Comparison of ENCODE assay signal across 9 cellular contexts in genomic region chr5:150513375-150514309, GRCh38. TPM values are rescaled to one million over a fixed set of nuclear protein-coding genes. Genes with fewer than 3 reads are reported as not detected.
DNase-seq lines count a peak whose midpoint lies in the region; ATAC-seq and TF ChIP-seq lines count a peak whose summit lies in the region.
"Had no signal": no experiment of that assay in that cellular context is flagged by ENCODE, and none has a peak within 500 bp of the region (broad histone marks: within the 10 kb centered on the region; RNA-seq: fewer than 3 reads in every experiment).

No MANE protein-coding gene starts in this region.

- H3K36me3 Mint-ChIP-seq in activated naive CD8-positive, alpha-beta T cell treated with anti-CD3 and anti-CD28 coated beads for 36 hours, result no peaks in the 10 kb centered on the region
- no peaks in the 10 kb centered on the region for H3K36me3 Mint-ChIP-seq in activated naive CD8-positive, alpha-beta T cell treated with anti-CD3 and anti-CD28 coated beads, Interleukin-2, amount 50 U/mL, for 24 hours (ENCODE audit: low read depth)

- no peaks in the 10 kb centered on the region for H3K9me3 Mint-ChIP-seq in activated naive CD8-positive, alpha-beta T cell treated with anti-CD3 and anti-CD28 coated beads for 36 hours
- no peaks in the 10 kb centered on the region for H3K9me3 Mint-ChIP-seq in activated naive CD8-positive, alpha-beta T cell treated with anti-CD3 and anti-CD28 coated beads, Interleukin-2, amount 50 U/mL, for 24 hours
- H3K9me3 Mint-ChIP-seq: T-helper 1 cell treated with Interleukin-12 subunit alpha and Interleukin-12 subunit beta and Interleukin-4 antibody, amounts not matched to agents 30 μg/mL and 1 μg/mL, for 36 hours had no signal

- H3K27ac Mint-ChIP-seq in activated naive CD8-positive, alpha-beta T cell treated with anti-CD3 and anti-CD28 coated beads for 36 hours, result no peak overlapping the region
- no peak overlapping the region for H3K27ac Mint-ChIP-seq in activated naive CD8-positive, alpha-beta T cell treated with anti-CD3 and anti-CD28 coated beads, Interleukin-2, amount 50 U/mL, for 24 hours
- H3K27ac Mint-ChIP-seq: T-helper 1 cell treated with Interleukin-12 subunit alpha and Interleukin-12 subunit beta and Interleukin-4 antibody, amounts not matched to agents 30 μg/mL and 1 μg/mL, for 36 hours had no signal

- H3K4me1 ChIP-seq in SJSA1 (replicated peaks) (peaks cover 76% of the 10 kb centered on the region), foreskin keratinocyte (peaks cover 33% of the 10 kb centered on the region), tibial nerve (peaks cover 0 to 94% (median 85%) of the 10 kb centered on the region in 4 donors)

- no peaks in the 10 kb centered on the region for H3K4me1 Mint-ChIP-seq in activated naive CD8-positive, alpha-beta T cell treated with anti-CD3 and anti-CD28 coated beads for 36 hours
- H3K4me1 Mint-ChIP-seq in activated naive CD8-positive, alpha-beta T cell treated with anti-CD3 and anti-CD28 coated beads, Interleukin-2, amount 50 U/mL, for 24 hours, result no peaks in the 10 kb centered on the region

- H3K27me3 ChIP-seq in SJSA1 (replicated peaks), result no peaks in the 10 kb centered on the region
- no peaks in the 10 kb centered on the region for H3K27me3 ChIP-seq in foreskin keratinocyte
- H3K27me3 ChIP-seq in tibial nerve, result no peaks in the 10 kb centered on the region

- DNase-seq in activated naive CD8-positive, alpha-beta T cell treated with anti-CD3 and anti-CD28 coated beads for 36 hours, result peak; percentile 14
- DNase-seq in activated naive CD8-positive, alpha-beta T cell treated with anti-CD3 and anti-CD28 coated beads, Interleukin-2, amount 50 U/mL, for 24 hours, result no peak
- DNase-seq in SJSA1 (ENCODE audit: low read depth in 1 of 2, low spot score in 2 of 2), result no peak
- no peak for DNase-seq in foreskin keratinocyte
- no peak for DNase-seq in tibial nerve (ENCODE audit: low spot score in 2 of 2)
- no peak for DNase-seq in NK-92 treated with Interleukin-12 subunit alpha and Interleukin-12 subunit beta, amount 100 ng/mL, for 24 hours (lab: John Stamatoyannopoulos, UW)

- H3K27me3 Mint-ChIP-seq in activated naive CD8-positive, alpha-beta T cell treated with anti-CD3 and anti-CD28 coated beads for 36 hours, result no peaks in the 10 kb centered on the region
- H3K27me3 Mint-ChIP-seq in activated naive CD8-positive, alpha-beta T cell treated with anti-CD3 and anti-CD28 coated beads, Interleukin-2, amount 50 U/mL, for 24 hours, result no peaks in the 10 kb centered on the region

- no peak for TF ChIP-seq EP300 in tibial nerve (IDR thresholded peaks at IDR 0.05)

- peak; percentile 6 for TF ChIP-seq CTCF in foreskin keratinocyte (conservative IDR thresholded peaks at IDR 0.05)
- TF ChIP-seq CTCF in tibial nerve (IDR thresholded peaks at IDR 0.05), result no peak

- H3K27ac ChIP-seq in SJSA1, result 0 out of 2 replicates have a peak overlapping the region, but pooled peaks have one; percentile 6
- H3K27ac ChIP-seq in foreskin keratinocyte, result no peak overlapping the region
- H3K27ac ChIP-seq in tibial nerve, result peak overlapping the region in 3 of 4 donors; percentile 76 to 91 (median 87)

- H3K36me3 ChIP-seq in SJSA1, result peaks cover 23% of the 10 kb centered on the region
- H3K36me3 ChIP-seq in tibial nerve, result no peaks in the 10 kb centered on the region

- no peaks in the 10 kb centered on the region for H3K9me3 ChIP-seq in SJSA1 (replicated peaks)
- no peaks in the 10 kb centered on the region for H3K9me3 ChIP-seq in tibial nerve

- no peak overlapping the region for H3K4me3 ChIP-seq in SJSA1
- H3K4me3 ChIP-seq in tibial nerve, result no peak overlapping the region

- 86 to 88% methylated on average over 14 to 15 of the region's 15 CpGs for WGBS in tibial nerve, 2 donors

- no peak for TF ChIP-seq POLR2A in tibial nerve (IDR thresholded peaks at IDR 0.05)

- no peak overlapping the region for H3K4me3 Mint-ChIP-seq in activated naive CD8-positive, alpha-beta T cell treated with anti-CD3 and anti-CD28 coated beads for 36 hours
- H3K4me3 Mint-ChIP-seq in activated naive CD8-positive, alpha-beta T cell treated with anti-CD3 and anti-CD28 coated beads, Interleukin-2, amount 50 U/mL, for 24 hours, result no peak overlapping the region
- H3K4me3 Mint-ChIP-seq: T-helper 1 cell treated with Interleukin-12 subunit alpha and Interleukin-12 subunit beta and Interleukin-4 antibody, amounts not matched to agents 30 μg/mL and 1 μg/mL, for 36 hours had no signal

- ATAC-seq in activated naive CD8-positive, alpha-beta T cell treated with anti-CD3 and anti-CD28 coated beads, Interleukin-2, amount 50 U/mL, for 24 hours, result no peak
- no peak for ATAC-seq in foreskin keratinocyte
- no peak for ATAC-seq in GM19351 (IDR thresholded peaks at IDR 0.05; ENCODE audit: unreplicated experiment)
- ATAC-seq in HG02623 (IDR thresholded peaks at IDR 0.05; ENCODE audit: unreplicated experiment), result no peak

RNA-seq across cellular contexts. Expression of gene NDST1, which starts 5.7 kb away (rescaled TPM):
- 1 to 10 TPM; 7.1 to 7.3 TPM for total RNA-seq in activated naive CD8-positive, alpha-beta T cell treated with anti-CD3 and anti-CD28 coated beads for 36 hours
- total RNA-seq in SJSA1 (2014; rRNA removed; shearing (Covaris generic)), result 65.0 and 87.8 TPM in 2 replicates
- total RNA-seq in foreskin keratinocyte (53.4 and 56.2 TPM in 2 replicates), tibial nerve (100 to 1,000 TPM in 2 of 4 donors, 10 to 100 TPM in 2; 53.2 to 137 (median 104) TPM)
- polyA plus RNA-seq in foreskin keratinocyte, result 15.3 and 16.8 TPM in 2 replicates
